In the genomic region with DNA sequence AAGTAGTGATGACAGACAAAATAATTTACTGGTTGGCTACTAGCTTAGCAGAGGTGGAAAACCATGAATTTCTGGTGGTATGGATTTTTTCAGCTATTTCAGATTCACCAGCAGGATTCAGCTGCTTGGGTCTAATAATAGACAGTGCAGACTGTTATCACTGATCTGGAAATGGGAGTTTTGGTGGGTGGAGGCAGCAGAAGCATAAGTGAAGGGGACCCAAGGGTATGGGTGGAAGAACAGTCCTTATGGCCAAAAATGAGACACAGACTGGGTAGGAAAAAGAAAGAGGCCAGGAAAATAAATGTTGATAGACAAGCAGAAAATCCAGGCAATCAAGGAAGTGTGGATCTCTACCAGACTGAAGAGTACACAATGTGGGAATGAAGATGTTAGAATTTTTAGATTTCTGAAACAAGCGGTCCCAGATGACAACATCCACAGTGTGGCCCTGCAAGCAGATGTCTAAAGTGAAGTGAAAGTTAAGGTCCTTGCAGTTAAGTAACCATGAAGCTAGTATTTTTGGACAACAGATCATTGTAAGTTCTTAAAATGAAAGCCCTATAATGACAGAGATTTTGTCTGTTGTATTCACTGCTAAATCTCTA, we compare ENCODE assay signal across 10 cellular contexts. TPM values are rescaled to one million over a fixed set of nuclear protein-coding genes. Genes with fewer than 3 reads are reported as not detected.
DNase-seq lines count a peak whose midpoint lies in the region; ATAC-seq and TF ChIP-seq lines count a peak whose summit lies in the region.
"Had no signal": no experiment of that assay in that cellular context is flagged by ENCODE, and none has a peak within 500 bp of the region (broad histone marks: within the 10 kb centered on the region; RNA-seq: fewer than 3 reads in every experiment).

No MANE protein-coding gene starts in this region.

- no peak overlapping the region for H3K9ac ChIP-seq in colonic mucosa (ENCODE audit: low read depth in 2 of 2, low read length in 2 of 2)

- peak; percentile 64 for ATAC-seq in GM18858 (IDR thresholded peaks at IDR 0.05; ENCODE audit: unreplicated experiment)
- peak; percentile 70 for ATAC-seq in GM21528 (IDR thresholded peaks at IDR 0.05; ENCODE audit: low FRiP score, unreplicated experiment)
- peak; percentile 82 for ATAC-seq in HG03378 (IDR thresholded peaks at IDR 0.05; ENCODE audit: unreplicated experiment)
- peak; percentile 84 to 87 for ATAC-seq in naive B cell (ENCODE audit: low read depth in 2 of 2)
- ATAC-seq: left colon had no signal

- H3K27me3 Mint-ChIP-seq in naive B cell, result no peaks in the 10 kb centered on the region

- in situ Hi-C loops in HAP-1 (cut with MboI; ENCODE audit: low sequenced_read_pairs), result no loop called here

- TF ChIP-seq CTCF in colonic mucosa (IDR thresholded peaks at IDR 0.05), result no peak

- H3K9me3 ChIP-seq in colonic mucosa (no peaks in the 10 kb centered on the region), HAP-1 (no peaks in the 10 kb centered on the region)

- no peaks in the 10 kb centered on the region for H3K27me3 ChIP-seq in colonic mucosa
- H3K27me3 ChIP-seq in HAP-1 (ENCODE audit: low read depth), result no peaks in the 10 kb centered on the region

- H3K4me3 ChIP-seq in colonic mucosa, result no peak overlapping the region
- H3K4me3 ChIP-seq in HAP-1, result no peak overlapping the region

- peaks cover 9 to 10% of the 10 kb centered on the region in 2 donors for H3K36me3 Mint-ChIP-seq in naive B cell

- H3K4me1 Mint-ChIP-seq in naive B cell, result peaks cover 64 to 69% (median 67%) of the 10 kb centered on the region in 3 donors

- intact Hi-C loops in colonic mucosa (cut with DNase I), result no loop called here

- no peaks in the 10 kb centered on the region for H3K4me1 ChIP-seq in colonic mucosa
- H3K4me1 ChIP-seq in HAP-1, result no peaks in the 10 kb centered on the region; the same call in 1 of the 2 replicates

- H3K9me3 Mint-ChIP-seq in naive B cell, result peaks cover 3 to 11% (median 7%) of the 10 kb centered on the region in 7 donors

- peak overlapping the region; percentile 22 to 88 (median 60) for H3K4me3 Mint-ChIP-seq in naive B cell

- H3K27ac ChIP-seq in colonic mucosa, result no peak overlapping the region

- DNase-seq in naive B cell, result peak; percentile 51
- no peak for DNase-seq in colonic mucosa
- no peak for DNase-seq in DMS 273 (lab: John Stamatoyannopoulos, UW; ENCODE audit: unreplicated experiment)
- DNase-seq in HAP-1 (ENCODE audit: low spot score in 2 of 2), result no peak
- DNase-seq in RPMI8226, result no peak
- DNase-seq: activated naive CD4-positive, alpha-beta T cell treated with Interleukin-2 at 50 U/mL for 16 hours; left colon had no signal

- H3K36me3 ChIP-seq in colonic mucosa, result no peaks in the 10 kb centered on the region
- H3K36me3 ChIP-seq in HAP-1 (replicated peaks), result no peaks in the 10 kb centered on the region

- H3K27ac Mint-ChIP-seq in naive B cell, result peak overlapping the region; percentile 37 to 95 (median 92)

RNA-seq across cellular contexts. Expression of a gene that starts 24.7 kb away (rescaled TPM):
- polyA plus RNA-seq in naive B cell (ENCODE audit: low read depth in 6 of 6), result 10 to 100 TPM; 50.1 to 71.6 (median 65.3) TPM
- total RNA-seq in colonic mucosa, result 10 to 100 TPM; 13.7 to 20.0 TPM
